ENCODE assay signal across 9 cellular contexts in the genomic region with DNA sequence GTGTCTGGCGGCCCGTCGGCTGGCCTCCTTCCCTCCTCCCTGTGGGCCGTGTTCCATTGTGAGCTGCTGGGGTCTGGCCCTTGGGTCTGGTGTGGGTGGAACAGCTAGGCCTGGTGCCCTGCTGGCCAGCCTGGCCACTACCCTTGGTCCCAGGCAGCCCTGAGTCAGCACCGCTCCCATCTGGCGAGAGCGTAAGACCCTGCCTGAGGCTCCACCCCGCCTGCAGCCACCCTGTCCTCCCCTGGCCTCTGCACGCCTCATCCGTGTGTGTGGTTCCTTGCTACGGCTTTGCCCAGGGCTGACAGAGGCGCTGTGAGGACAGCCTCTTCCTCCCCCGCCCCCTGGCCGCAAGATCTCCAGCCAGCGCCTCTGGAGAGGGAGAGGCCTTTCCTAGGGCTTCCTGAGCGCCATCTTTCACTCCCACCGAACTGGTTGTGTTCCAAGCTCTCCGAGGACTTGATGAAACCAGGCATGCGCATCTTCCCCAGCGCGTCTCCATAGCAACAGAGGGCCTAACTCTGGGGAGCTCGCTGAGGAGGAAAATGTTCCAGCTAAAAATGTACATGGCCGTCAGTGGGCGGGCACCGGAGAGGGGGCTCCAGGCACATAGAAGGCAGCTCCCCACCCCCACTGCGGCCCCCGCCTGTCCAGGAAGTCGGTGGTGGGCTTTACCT.
A peak's percentile ranks its signal among the peaks of the same experiment; 100 is the strongest.
DNase-seq lines count a peak whose midpoint lies in the region; ATAC-seq and TF ChIP-seq lines count a peak whose summit lies in the region.
"Had no signal": no experiment of that assay in that cellular context is flagged by ENCODE, and none has a peak within 500 bp of the region (broad histone marks: within the 10 kb centered on the region; RNA-seq: fewer than 3 reads in every experiment).

No MANE protein-coding gene starts in this region.

- peak in 2 of 3 donors; percentile 23 to 47 for TF ChIP-seq CTCF in ovary (IDR thresholded peaks at IDR 0.05)

- H3K4me1 Mint-ChIP-seq in T-helper 17 cell: peaks cover 37% of the 10 kb centered on the region

- DNase-seq in SKM-1 treated with dmso at 0.1 percent for 144 hours (lab: John Stamatoyannopoulos, UW; ENCODE audit: unreplicated experiment): peak; percentile 51
- DNase-seq in SKM-1 (lab: John Stamatoyannopoulos, UW; ENCODE audit: unreplicated experiment): no peak
- DNase-seq in T-helper 17 cell: no peak
- peak; percentile 68 for DNase-seq in globus pallidus (ENCODE audit: low spot score)
- peak; percentile 90 to 95 (median 92) for DNase-seq in ovary
- DNase-seq in NCI-H1930 (lab: John Stamatoyannopoulos, UW): no peak
- DNase-seq in activated gamma-delta T cell treated with Interleukin-2 at 50 U/mL for 16 hours: no peak

- no peaks in the 10 kb centered on the region for H3K36me3 ChIP-seq in ovary

- 13 to 19% (median 18%) methylated on average over 25 to 28 of the region's 28 CpGs for WGBS in ovary, 3 donors

- ATAC-seq in T-helper 17 cell: peak; percentile 29
- no peak for ATAC-seq in GM18868 (IDR thresholded peaks at IDR 0.05; ENCODE audit: unreplicated experiment)

- H3K4me3 Mint-ChIP-seq in T-helper 17 cell: peak overlapping the region; percentile 75

- peaks cover 39% of the 10 kb centered on the region for H3K4me1 ChIP-seq in ovary (ENCODE audit: insufficient read depth)

- TF ChIP-seq EP300 in ovary (IDR thresholded peaks at IDR 0.05): no peak

- H3K27ac ChIP-seq in ovary: peak overlapping the region; percentile 90 to 91
- H3K27ac ChIP-seq: VCaP had no signal

- peak overlapping the region; percentile 83 for H3K27ac Mint-ChIP-seq in T-helper 17 cell

- peaks cover 2% of the 10 kb centered on the region for H3K36me3 Mint-ChIP-seq in T-helper 17 cell (ENCODE audit: low read depth)

- intact Hi-C loops in ovary (cut with DNase I): loop anchor here in 1 of 4 donors (5.0 kb wide), 1 partner anchor 35 kb away; no protein-coding TSS in a partner anchor

- no peak overlapping the region for H3K4me3 ChIP-seq in ovary

- H3K27me3 Mint-ChIP-seq in T-helper 17 cell: no peaks in the 10 kb centered on the region

- H3K27me3 ChIP-seq in ovary: no peaks in the 10 kb centered on the region

- TF ChIP-seq POLR2A in ovary (IDR thresholded peaks at IDR 0.05): no peak

- H3K9me3 ChIP-seq in T-helper 17 cell (ENCODE audit: control insufficient read depth, low read length, poor library complexity, severe bottlenecking): no peaks in the 10 kb centered on the region
- H3K9me3 ChIP-seq in ovary: no peaks in the 10 kb centered on the region

Comparison
In these comparisons a context has a peak if more than half of its experiments do, and no peak if none do; other contexts are left out.
1. DNase-seq: peak in SKM-1 treated with dmso at 0.1 percent for 144 hours (single experiment), globus pallidus (single experiment) and ovary (5 of 5); none in SKM-1 (single experiment), T-helper 17 cell (0 of 3), NCI-H1930 (0 of 2) and activated gamma-delta T cell treated with Interleukin-2 at 50 U/mL for 16 hours (single experiment).